1 cellular context compared by ENCODE assay signal in the genomic region with DNA sequence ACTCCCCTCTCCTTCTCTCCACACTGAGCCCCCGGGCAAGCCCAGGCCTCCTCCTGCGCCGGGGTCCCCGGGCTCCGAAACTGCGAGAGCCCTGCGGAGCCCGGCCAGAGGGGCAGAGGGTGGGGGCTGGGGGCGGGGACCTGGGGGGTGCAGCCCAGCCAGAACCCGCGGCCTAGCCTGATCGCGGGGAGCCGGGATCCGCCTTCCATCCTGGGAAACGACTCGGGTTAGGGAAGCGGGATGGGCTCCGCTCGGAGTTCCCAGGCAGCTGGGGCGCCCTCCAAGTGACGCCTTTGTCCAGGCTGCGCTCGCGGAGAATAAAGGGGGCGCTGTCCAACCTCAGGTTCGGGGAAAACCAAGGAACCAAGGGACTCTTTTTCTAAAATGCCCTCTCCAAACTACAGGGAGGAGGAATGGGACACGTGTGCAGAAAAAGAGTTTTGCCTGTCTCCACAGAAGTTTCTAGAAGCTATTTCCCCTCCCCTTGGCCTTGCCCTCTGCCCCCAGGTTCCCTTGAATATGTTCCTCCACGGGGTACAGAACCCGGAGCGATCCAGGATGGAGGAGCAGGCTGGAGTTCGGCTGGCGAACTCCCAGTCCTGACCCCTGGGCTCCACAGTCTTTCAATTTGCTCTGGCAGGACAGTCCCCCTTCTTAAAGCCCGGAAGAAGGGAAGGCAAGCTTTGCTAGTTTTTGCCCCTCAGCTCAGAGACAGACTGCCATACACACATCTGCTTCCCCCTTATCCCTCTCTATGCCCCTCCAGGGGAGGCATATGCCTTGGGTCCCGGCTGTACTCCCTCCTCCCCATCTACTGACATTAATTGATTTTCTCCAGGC.
TF ChIP-seq lines count a peak whose summit lies in the region.

No MANE protein-coding gene starts in this region.

TF ChIP-seq in K562, 482 proteins besides CTCF, POLR2A, EP300 and RAD21 (continued from another document):
- no peak for TF ChIP-seq NFYB (IDR thresholded peaks at IDR 0.05; ENCODE audit: extremely low read depth, insufficient read length)
- TF ChIP-seq, protein P1, sequence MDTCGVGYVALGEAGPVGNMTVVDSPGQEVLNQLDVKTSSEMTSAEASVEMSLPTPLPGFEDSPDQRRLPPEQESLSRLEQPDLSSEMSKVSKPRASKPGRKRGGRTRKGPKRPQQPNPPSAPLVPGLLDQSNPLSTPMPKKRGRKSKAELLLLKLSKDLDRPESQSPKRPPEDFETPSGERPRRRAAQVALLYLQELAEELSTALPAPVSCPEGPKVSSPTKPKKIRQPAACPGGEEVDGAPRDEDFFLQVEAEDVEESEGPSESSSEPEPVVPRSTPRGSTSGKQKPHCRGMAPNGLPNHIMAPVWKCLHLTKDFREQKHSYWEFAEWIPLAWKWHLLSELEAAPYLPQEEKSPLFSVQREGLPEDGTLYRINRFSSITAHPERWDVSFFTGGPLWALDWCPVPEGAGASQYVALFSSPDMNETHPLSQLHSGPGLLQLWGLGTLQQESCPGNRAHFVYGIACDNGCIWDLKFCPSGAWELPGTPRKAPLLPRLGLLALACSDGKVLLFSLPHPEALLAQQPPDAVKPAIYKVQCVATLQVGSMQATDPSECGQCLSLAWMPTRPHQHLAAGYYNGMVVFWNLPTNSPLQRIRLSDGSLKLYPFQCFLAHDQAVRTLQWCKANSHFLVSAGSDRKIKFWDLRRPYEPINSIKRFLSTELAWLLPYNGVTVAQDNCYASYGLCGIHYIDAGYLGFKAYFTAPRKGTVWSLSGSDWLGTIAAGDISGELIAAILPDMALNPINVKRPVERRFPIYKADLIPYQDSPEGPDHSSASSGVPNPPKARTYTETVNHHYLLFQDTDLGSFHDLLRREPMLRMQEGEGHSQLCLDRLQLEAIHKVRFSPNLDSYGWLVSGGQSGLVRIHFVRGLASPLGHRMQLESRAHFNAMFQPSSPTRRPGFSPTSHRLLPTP (IDR thresholded peaks at IDR 0.05; ENCODE audit: borderline replicate concordance, extremely low read depth, insufficient read length), result no peak
- TF ChIP-seq TAL1 (IDR thresholded peaks at IDR 0.05), result no peak
- TF ChIP-seq MLX (CRISPR knock-in tag; conservative IDR thresholded peaks at IDR 0.05), result no peak
